1 cellular context compared by ENCODE assay signal in the genomic region with DNA sequence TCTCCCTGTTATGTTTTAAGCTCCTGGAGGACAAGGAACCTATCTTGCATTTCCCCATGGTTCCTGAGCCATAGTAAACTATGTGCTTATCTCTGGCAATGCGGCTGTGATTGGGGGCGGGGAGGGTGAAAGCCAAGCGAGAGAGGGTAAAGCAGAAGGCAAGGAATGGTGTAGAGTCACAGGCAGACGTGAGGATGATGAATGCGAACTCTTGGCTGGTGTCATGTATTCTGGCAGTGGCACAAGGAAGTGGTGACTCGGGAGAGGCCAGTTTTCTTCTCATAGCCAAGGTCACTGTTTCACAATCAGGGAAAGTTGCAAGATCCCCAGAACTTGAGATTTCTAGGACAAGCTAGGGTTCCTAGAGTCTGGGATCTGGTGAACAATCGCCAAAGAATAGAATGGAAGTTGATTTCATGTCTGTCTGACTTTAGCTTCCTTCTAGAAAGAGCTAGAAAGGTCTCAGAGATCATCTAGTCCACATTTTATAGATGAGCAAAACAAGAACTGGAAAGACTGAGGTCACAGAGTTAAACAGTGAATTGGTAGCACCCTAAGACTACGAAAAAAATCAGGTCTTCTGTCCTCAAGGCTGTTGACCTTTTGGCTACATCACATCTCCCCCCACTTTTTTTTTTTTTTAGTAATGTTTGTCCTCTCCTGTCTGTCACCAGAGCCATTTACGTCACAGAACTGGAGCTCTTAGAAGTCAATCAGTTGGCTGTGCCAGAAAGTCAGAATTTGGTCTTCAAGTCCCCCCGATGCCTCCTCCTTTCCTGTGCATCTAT.
TF ChIP-seq lines count a peak whose summit lies in the region.

No MANE protein-coding gene starts in this region.

TF ChIP-seq in SK-N-SH treated with all-trans-retinoic acid at 6 μM for 48 hours, 23 proteins besides CTCF, POLR2A, EP300 and RAD21 (continued from another document):
- TF ChIP-seq, protein P1, sequence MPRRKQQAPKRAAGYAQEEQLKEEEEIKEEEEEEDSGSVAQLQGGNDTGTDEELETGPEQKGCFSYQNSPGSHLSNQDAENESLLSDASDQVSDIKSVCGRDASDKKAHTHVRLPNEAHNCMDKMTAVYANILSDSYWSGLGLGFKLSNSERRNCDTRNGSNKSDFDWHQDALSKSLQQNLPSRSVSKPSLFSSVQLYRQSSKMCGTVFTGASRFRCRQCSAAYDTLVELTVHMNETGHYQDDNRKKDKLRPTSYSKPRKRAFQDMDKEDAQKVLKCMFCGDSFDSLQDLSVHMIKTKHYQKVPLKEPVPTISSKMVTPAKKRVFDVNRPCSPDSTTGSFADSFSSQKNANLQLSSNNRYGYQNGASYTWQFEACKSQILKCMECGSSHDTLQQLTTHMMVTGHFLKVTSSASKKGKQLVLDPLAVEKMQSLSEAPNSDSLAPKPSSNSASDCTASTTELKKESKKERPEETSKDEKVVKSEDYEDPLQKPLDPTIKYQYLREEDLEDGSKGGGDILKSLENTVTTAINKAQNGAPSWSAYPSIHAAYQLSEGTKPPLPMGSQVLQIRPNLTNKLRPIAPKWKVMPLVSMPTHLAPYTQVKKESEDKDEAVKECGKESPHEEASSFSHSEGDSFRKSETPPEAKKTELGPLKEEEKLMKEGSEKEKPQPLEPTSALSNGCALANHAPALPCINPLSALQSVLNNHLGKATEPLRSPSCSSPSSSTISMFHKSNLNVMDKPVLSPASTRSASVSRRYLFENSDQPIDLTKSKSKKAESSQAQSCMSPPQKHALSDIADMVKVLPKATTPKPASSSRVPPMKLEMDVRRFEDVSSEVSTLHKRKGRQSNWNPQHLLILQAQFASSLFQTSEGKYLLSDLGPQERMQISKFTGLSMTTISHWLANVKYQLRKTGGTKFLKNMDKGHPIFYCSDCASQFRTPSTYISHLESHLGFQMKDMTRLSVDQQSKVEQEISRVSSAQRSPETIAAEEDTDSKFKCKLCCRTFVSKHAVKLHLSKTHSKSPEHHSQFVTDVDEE (CRISPR knock-in tag; IDR thresholded peaks at IDR 0.05), result no peak
- TF ChIP-seq ESRRG (CRISPR knock-in tag; IDR thresholded peaks at IDR 0.05) (no peak), PPARA (CRISPR knock-in tag; IDR thresholded peaks at IDR 0.05; ENCODE audit: borderline replicate concordance) (no peak), ZC3H10 (CRISPR knock-in tag; IDR thresholded peaks at IDR 0.05) (no peak), SNAI2 (CRISPR knock-in tag; IDR thresholded peaks at IDR 0.05) (no peak)
- TF ChIP-seq, protein P2, sequence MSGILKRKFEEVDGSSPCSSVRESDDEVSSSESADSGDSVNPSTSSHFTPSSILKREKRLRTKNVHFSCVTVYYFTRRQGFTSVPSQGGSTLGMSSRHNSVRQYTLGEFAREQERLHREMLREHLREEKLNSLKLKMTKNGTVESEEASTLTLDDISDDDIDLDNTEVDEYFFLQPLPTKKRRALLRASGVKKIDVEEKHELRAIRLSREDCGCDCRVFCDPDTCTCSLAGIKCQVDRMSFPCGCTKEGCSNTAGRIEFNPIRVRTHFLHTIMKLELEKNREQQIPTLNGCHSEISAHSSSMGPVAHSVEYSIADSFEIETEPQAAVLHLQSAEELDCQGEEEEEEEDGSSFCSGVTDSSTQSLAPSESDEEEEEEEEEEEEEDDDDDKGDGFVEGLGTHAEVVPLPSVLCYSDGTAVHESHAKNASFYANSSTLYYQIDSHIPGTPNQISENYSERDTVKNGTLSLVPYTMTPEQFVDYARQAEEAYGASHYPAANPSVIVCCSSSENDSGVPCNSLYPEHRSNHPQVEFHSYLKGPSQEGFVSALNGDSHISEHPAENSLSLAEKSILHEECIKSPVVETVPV (CRISPR knock-in tag; IDR thresholded peaks at IDR 0.05), result no peak
